ENCODE assay signal across 1 cellular context in the genomic region with DNA sequence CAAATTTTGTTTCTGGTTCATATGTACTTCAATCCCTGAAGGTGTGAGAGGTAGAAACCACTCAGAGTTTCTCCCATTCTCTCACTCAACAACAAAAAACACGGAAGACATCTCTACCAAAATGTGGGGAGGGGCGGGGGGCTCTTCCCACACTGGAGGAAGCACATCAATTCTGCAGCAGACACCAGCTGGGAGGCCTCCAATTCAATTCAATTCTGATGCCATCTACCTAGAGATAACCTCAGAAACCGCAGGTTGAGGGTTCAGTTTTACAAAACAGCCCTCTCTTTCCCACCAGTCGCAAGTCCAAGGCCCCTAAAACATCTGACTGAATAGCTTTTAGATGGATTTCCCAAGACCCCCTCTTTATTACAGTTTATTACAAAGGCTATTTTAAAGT.
TF ChIP-seq lines count a peak whose summit lies in the region.

No MANE protein-coding gene starts in this region.

TF ChIP-seq in A549, 52 proteins besides CTCF, POLR2A, EP300 and RAD21:
- no peak for TF ChIP-seq KDM1A (IDR thresholded peaks at IDR 0.05; ENCODE audit: low read depth)
- no peak for TF ChIP-seq TP53 (CRISPR knock-in tag; IDR thresholded peaks at IDR 0.05)
- TF ChIP-seq ZSCAN20 (CRISPR knock-in tag; IDR thresholded peaks at IDR 0.05), result no peak
- TF ChIP-seq MAX (IDR thresholded peaks at IDR 0.05), result no peak
